Comparison of ENCODE assay signal across 31 cellular contexts in genomic region chr3:81382470-81382869, GRCh38.
"Had no signal": no experiment of that assay in that cellular context is flagged by ENCODE, and none has a peak within 500 bp of the region (broad histone marks: within the 10 kb centered on the region; RNA-seq: fewer than 3 reads in every experiment).

No MANE protein-coding gene starts in this region.

- H3K36me3 ChIP-seq: ascending aorta, cardiac muscle cell had no signal

- DNase-seq: activated B cell treated with CpG ODN at 0.5 μM for 24 hours; activated CD4-positive, alpha-beta memory T cell treated with anti-CD3 and anti-CD28 coated beads for 36 hours; activated CD4-positive, alpha-beta T cell treated with anti-CD3 and anti-CD28 coated beads for 4 hours; activated CD4-positive, alpha-beta T cell treated with anti-CD3 and anti-CD28 coated beads, Interleukin-2, amount 10 ng/mL, durations not matched to agents 24 days and 14 days; activated CD4-positive, alpha-beta T cell treated with anti-CD3 and anti-CD28 coated beads, Interleukin-2, amount 50 U/mL, for 1 hour; activated CD4-positive, alpha-beta T cell treated with anti-CD3 and anti-CD28 coated beads, Interleukin-2, amount 50 U/mL, for 4 hours; activated CD4-positive, CD25-positive, alpha-beta regulatory T cell treated with anti-CD3 and anti-CD28 coated beads, Interleukin-2, amount 50 U/mL, for 72 hours; activated CD8-positive, alpha-beta memory T cell treated with anti-CD3 and anti-CD28 coated beads, Interleukin-2, amount 50 U/mL, for 4 hours; activated CD8-positive, alpha-beta T cell treated with anti-CD3 and anti-CD28 coated beads for 36 hours; activated effector memory CD4-positive, alpha-beta T cell treated with anti-CD3 and anti-CD28 coated beads, Interleukin-2, amount 50 U/mL, for 16 hours; activated naive CD4-positive, alpha-beta T cell treated with anti-CD3 and anti-CD28 coated beads, Interleukin-2, amount 10 ng/mL, durations not matched to agents 7 days and 5 days; activated naive CD4-positive, alpha-beta T cell treated with Interleukin-2 at 50 U/mL for 16 hours; activated naive CD8-positive, alpha-beta T cell treated with anti-CD3 and anti-CD28 coated beads, Interleukin-2, amount 10 ng/mL, durations not matched to agents 7 days and 5 days; activated naive CD8-positive, alpha-beta T cell treated with anti-CD3 and anti-CD28 coated beads, Interleukin-2, amount 50 U/mL, for 24 hours; activated T-cell treated with anti-CD3 and anti-CD28 coated beads for 4 hours; activated T-cell treated with anti-CD3 and anti-CD28 coated beads, Interleukin-2, amount 50 U/mL, for 1 hour; activated T-cell treated with anti-CD3 and anti-CD28 coated beads, Interleukin-2, amount 50 U/mL, for 4 hours; activated T-cell treated with anti-CD3 and anti-CD28 coated beads, Interleukin-2, amount 50 U/mL, for 72 hours; amygdala; anterior cingulate cortex; caudate nucleus; cerebellar nuclear complex; T-helper 1 cell; T-helper 2 cell; T-helper 9 cell had no signal

- H3K27me3 ChIP-seq: ascending aorta, cardiac muscle cell had no signal

- H3K27ac ChIP-seq: ascending aorta, cardiac muscle cell, VCaP had no signal

- H3K4me3 ChIP-seq: ascending aorta, cardiac muscle cell had no signal

- ATAC-seq: activated CD8-positive, alpha-beta T cell treated with anti-CD3 and anti-CD28 coated beads for 36 hours; activated naive CD8-positive, alpha-beta T cell treated with anti-CD3 and anti-CD28 coated beads, Interleukin-2, amount 50 U/mL, for 24 hours; activated T-cell treated with anti-CD3 and anti-CD28 coated beads, Interleukin-2, amount 50 U/mL, for 4 hours; activated T-cell treated with anti-CD3 and anti-CD28 coated beads, Interleukin-2, amount 50 U/mL, for 72 hours; activated T-helper 17 cell treated with anti-CD3 and anti-CD28 coated beads, Interleukin-2, amount 50 U/mL, for 72 hours had no signal

- H3K4me1 ChIP-seq: ascending aorta had no signal

- FAIRE-seq: bronchial epithelial cell, TTC549 had no signal

- H3K9me3 ChIP-seq: ascending aorta had no signal
